Comparison of ENCODE assay signal across 15 cellular contexts in the genomic region with DNA sequence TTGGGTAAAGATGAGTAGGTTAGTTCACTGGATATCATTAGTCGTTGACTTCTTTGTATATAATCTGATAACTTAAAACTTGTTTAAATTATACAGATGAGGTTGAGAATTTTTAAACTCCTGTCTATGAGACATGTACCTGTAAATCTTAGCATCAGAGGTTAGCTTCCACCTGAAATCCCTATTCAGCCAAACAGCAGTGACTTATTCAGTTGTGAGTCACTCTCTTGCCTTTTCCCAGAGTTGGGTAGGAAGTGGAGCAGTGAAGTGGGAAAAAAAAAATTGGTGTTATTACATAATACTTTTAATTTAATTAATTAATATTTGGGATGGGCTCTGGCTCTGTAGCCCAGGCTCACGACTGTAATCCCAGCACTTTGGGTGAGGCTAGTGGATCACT. TPM values are rescaled to one million over a fixed set of nuclear protein-coding genes. Genes with fewer than 3 reads are reported as not detected.
DNase-seq lines count a peak whose midpoint lies in the region; ATAC-seq and TF ChIP-seq lines count a peak whose summit lies in the region.
"Had no signal": no experiment of that assay in that cellular context is flagged by ENCODE, and none has a peak within 500 bp of the region (broad histone marks: within the 10 kb centered on the region; RNA-seq: fewer than 3 reads in every experiment).

No MANE protein-coding gene starts in this region.

- no peak overlapping the region for H3K27ac Mint-ChIP-seq in activated naive CD4-positive, alpha-beta T cell treated with anti-CD3 and anti-CD28 coated beads, Interleukin-2, amount 50 U/mL, for 24 hours
- H3K27ac Mint-ChIP-seq in activated naive CD4-positive, alpha-beta T cell treated with anti-CD3 and anti-CD28 coated beads, Interleukin-2, amount 50 U/mL, for 72 hours, result no peak overlapping the region
- H3K27ac Mint-ChIP-seq in endothelial cell (ENCODE audit: unreplicated experiment), result no peak overlapping the region

- H3K27me3 Mint-ChIP-seq in activated naive CD4-positive, alpha-beta T cell treated with anti-CD3 and anti-CD28 coated beads, Interleukin-2, amount 50 U/mL, for 24 hours, result no peaks in the 10 kb centered on the region
- H3K27me3 Mint-ChIP-seq in endothelial cell (ENCODE audit: unreplicated experiment), result peaks cover 4% of the 10 kb centered on the region

- H3K4me2 ChIP-seq in Karpas-422 (ENCODE audit: low read depth, low read length, poor library complexity, severe bottlenecking), result peak overlapping the region; percentile 72

- peaks cover 48% of the 10 kb centered on the region for H3K79me2 ChIP-seq in Karpas-422 (ENCODE audit: low read length)

- no peak for DNase-seq in activated naive CD4-positive, alpha-beta T cell treated with anti-CD3 and anti-CD28 coated beads, Interleukin-2, amount 50 U/mL, for 72 hours (ENCODE audit: low spot score in 2 of 2)
- DNase-seq in Karpas-422, result no peak
- no peak for DNase-seq in endothelial cell (ENCODE audit: low spot score)
- DNase-seq in thoracic aorta (ENCODE audit: low spot score), result no peak
- DNase-seq: effector memory CD4-positive, alpha-beta T cell; EL; H7; islet precursor cell; NCI-H2029 treated with DMSO at 0.1 percent for 48 hours; NCI-H510A; psoas muscle had no signal

- peaks cover 28% of the 10 kb centered on the region for H3K4me1 Mint-ChIP-seq in activated naive CD4-positive, alpha-beta T cell treated with anti-CD3 and anti-CD28 coated beads, Interleukin-2, amount 50 U/mL, for 24 hours
- H3K4me1 Mint-ChIP-seq in endothelial cell (ENCODE audit: unreplicated experiment), result peaks cover 6% of the 10 kb centered on the region

- peaks cover 15% of the 10 kb centered on the region; the same call in 1 of the 2 replicates for H3K36me3 ChIP-seq in Karpas-422 (ENCODE audit: insufficient read depth, low read length)
- peaks cover 7% of the 10 kb centered on the region for H3K36me3 ChIP-seq in thoracic aorta

- H3K4me3 Mint-ChIP-seq in activated naive CD4-positive, alpha-beta T cell treated with anti-CD3 and anti-CD28 coated beads, Interleukin-2, amount 50 U/mL, for 24 hours, result peak overlapping the region; percentile 90
- H3K4me3 Mint-ChIP-seq in endothelial cell (ENCODE audit: unreplicated experiment), result peak overlapping the region; percentile 42

- H3K4me3 ChIP-seq in Karpas-422 (ENCODE audit: low read length), result no peak overlapping the region
- H3K4me3 ChIP-seq in thoracic aorta, result no peak overlapping the region
- H3K4me3 ChIP-seq: psoas muscle had no signal

- H3K9me3 ChIP-seq in Karpas-422 (ENCODE audit: low read length), result peaks cover 4% of the 10 kb centered on the region
- H3K9me3 ChIP-seq in thoracic aorta, result no peaks in the 10 kb centered on the region

- H3K27ac ChIP-seq in Karpas-422 (ENCODE audit: low read length) (no peak overlapping the region), thoracic aorta (peak overlapping the region; percentile 89 to 94)
- H3K27ac ChIP-seq: psoas muscle had no signal

- H3K4me1 ChIP-seq in Karpas-422 (ENCODE audit: low read length) (peaks cover 19% of the 10 kb centered on the region), thoracic aorta (ENCODE audit: control insufficient read depth in 1 of 2, low read depth in 2 of 2) (peaks cover 7 to 25% of the 10 kb centered on the region in 2 donors)

- TF ChIP-seq CTCF in endothelial cell (IDR thresholded peaks at IDR 0.05; ENCODE audit: unreplicated experiment), result no peak
- no peak for TF ChIP-seq CTCF in thoracic aorta (IDR thresholded peaks at IDR 0.05)

- H2AFZ ChIP-seq in Karpas-422 (ENCODE audit: low read length), result no peak overlapping the region

- no peak for ATAC-seq in activated naive CD4-positive, alpha-beta T cell treated with anti-CD3 and anti-CD28 coated beads, Interleukin-2, amount 50 U/mL, for 72 hours
- ATAC-seq in thoracic aorta (ENCODE audit: insufficient number of reproducible peaks, low FRiP score, low read depth) (no peak), GM18868 (IDR thresholded peaks at IDR 0.05; ENCODE audit: unreplicated experiment) (no peak), GM21786 (IDR thresholded peaks at IDR 0.05; ENCODE audit: unreplicated experiment) (no peak), HG03521 (IDR thresholded peaks at IDR 0.05; ENCODE audit: unreplicated experiment) (no peak)
- ATAC-seq: psoas muscle had no signal

- H3K27me3 ChIP-seq in Karpas-422 (ENCODE audit: low read length) (no peaks in the 10 kb centered on the region), thoracic aorta (replicated peaks; ENCODE audit: insufficient read depth) (no peaks in the 10 kb centered on the region)

- peaks cover 31% of the 10 kb centered on the region for H3K36me3 Mint-ChIP-seq in activated naive CD4-positive, alpha-beta T cell treated with anti-CD3 and anti-CD28 coated beads, Interleukin-2, amount 50 U/mL, for 24 hours
- H3K36me3 Mint-ChIP-seq in activated naive CD4-positive, alpha-beta T cell treated with anti-CD3 and anti-CD28 coated beads, Interleukin-2, amount 50 U/mL, for 72 hours, result peaks cover 32 to 73% of the 10 kb centered on the region in 2 donors
- peaks cover 18% of the 10 kb centered on the region for H3K36me3 Mint-ChIP-seq in endothelial cell (ENCODE audit: low read depth, unreplicated experiment)

- H3K9me2 ChIP-seq in Karpas-422 (replicated peaks; ENCODE audit: insufficient read depth, low read length), result no peaks in the 10 kb centered on the region

- peaks cover 4% of the 10 kb centered on the region for H3K9me3 Mint-ChIP-seq in activated naive CD4-positive, alpha-beta T cell treated with anti-CD3 and anti-CD28 coated beads, Interleukin-2, amount 50 U/mL, for 24 hours
- peaks cover 10 to 31% of the 10 kb centered on the region in 2 donors for H3K9me3 Mint-ChIP-seq in activated naive CD4-positive, alpha-beta T cell treated with anti-CD3 and anti-CD28 coated beads, Interleukin-2, amount 50 U/mL, for 72 hours
- H3K9me3 Mint-ChIP-seq in endothelial cell (ENCODE audit: unreplicated experiment), result no peaks in the 10 kb centered on the region

- H3K9ac ChIP-seq in Karpas-422 (ENCODE audit: low read length), result no peak overlapping the region

- H4K20me1 ChIP-seq in Karpas-422 (ENCODE audit: insufficient read depth, low read depth, low read length), result 0 out of 2 replicates have a peak, but pooled peaks cover 3% of the 10 kb centered on the region

RNA-seq across cellular contexts. Expression of a gene that starts 32.8 kb away (rescaled TPM):
- total RNA-seq in activated naive CD4-positive, alpha-beta T cell treated with anti-CD3 and anti-CD28 coated beads, Interleukin-2, amount 50 U/mL, for 72 hours, result 10 to 100 TPM; 18.7 to 26.4 TPM
- total RNA-seq in Karpas-422 (2014; rRNA removed; shearing (Covaris generic); ENCODE audit: low replicate concordance), result 24.0 and 43.8 TPM in 2 replicates
- total RNA-seq in endothelial cell (ENCODE audit: unreplicated experiment), result 18.5 TPM
- total RNA-seq in thoracic aorta, result 10 to 100 TPM; 16.0 to 22.7 TPM

RNA-seq across cellular contexts. Expression of a gene that starts 35.2 kb away (rescaled TPM):
- 10 to 100 TPM; 37.0 to 49.9 TPM for total RNA-seq in activated naive CD4-positive, alpha-beta T cell treated with anti-CD3 and anti-CD28 coated beads, Interleukin-2, amount 50 U/mL, for 72 hours
- 95.9 and 115 TPM in 2 replicates for total RNA-seq in Karpas-422 (2014; rRNA removed; shearing (Covaris generic); ENCODE audit: low replicate concordance)
- total RNA-seq in endothelial cell (ENCODE audit: unreplicated experiment) (40.0 TPM), thoracic aorta (100 to 1,000 TPM in 1 of 2 donors, 10 to 100 TPM in 1; 70.0 to 143 TPM)
